13 cellular contexts compared by ENCODE assay signal in genomic region chr3:123385981-123386380, GRCh38.
DNase-seq lines count a peak whose midpoint lies in the region; ATAC-seq and TF ChIP-seq lines count a peak whose summit lies in the region.
"Had no signal": no experiment of that assay in that cellular context is flagged by ENCODE, and none has a peak within 500 bp of the region (broad histone marks: within the 10 kb centered on the region; RNA-seq: fewer than 3 reads in every experiment).

No MANE protein-coding gene starts in this region.

- no peak overlapping the region for H3K27ac Mint-ChIP-seq in HFFc6

- peak overlapping the region; percentile 58 to 68 for H3K9ac ChIP-seq in stomach smooth muscle (ENCODE audit: low read length in 2 of 2)

- H3K4me1 Mint-ChIP-seq in HFFc6 (ENCODE audit: low read depth): peaks cover 57% of the 10 kb centered on the region

- H3K4me3 ChIP-seq in ascending aorta (peak overlapping the region in 1 of 2 donors; percentile 12), left ventricle myocardium inferior (peak overlapping the region; percentile 55), stomach smooth muscle (ENCODE audit: low read length in 2 of 2) (peak overlapping the region; percentile 10 to 35)

- H3K27ac ChIP-seq in ascending aorta: peak overlapping the region; percentile 90 to 93
- peak overlapping the region; percentile 89 for H3K27ac ChIP-seq in left ventricle myocardium inferior (replicated peaks)
- peak overlapping the region; percentile 96 for H3K27ac ChIP-seq in stomach smooth muscle (ENCODE audit: low read length)

- no peaks in the 10 kb centered on the region for H3K36me3 Mint-ChIP-seq in HFFc6 (ENCODE audit: low read depth)

- H3K9me3 ChIP-seq in ascending aorta: no peaks in the 10 kb centered on the region
- no peaks in the 10 kb centered on the region for H3K9me3 ChIP-seq in left ventricle myocardium inferior (replicated peaks)
- H3K9me3 ChIP-seq in stomach smooth muscle (ENCODE audit: control insufficient read depth in 2 of 2, low read length in 2 of 2): no peaks in the 10 kb centered on the region

- no peaks in the 10 kb centered on the region for H3K9me3 Mint-ChIP-seq in HFFc6

- no peaks in the 10 kb centered on the region for H3K36me3 ChIP-seq in ascending aorta
- no peaks in the 10 kb centered on the region for H3K36me3 ChIP-seq in left ventricle myocardium inferior
- H3K36me3 ChIP-seq in stomach smooth muscle (ENCODE audit: control insufficient read depth in 2 of 2, insufficient read depth in 2 of 2, low read length in 2 of 2): peaks cover 0 to 2% of the 10 kb centered on the region in 2 donors

- H3K27me3 Mint-ChIP-seq in HFFc6 (ENCODE audit: insufficient read depth): peaks cover 22% of the 10 kb centered on the region

- no peak overlapping the region for H3K4me3 Mint-ChIP-seq in HFFc6

- TF ChIP-seq CTCF in HFFc6 (IDR thresholded peaks at IDR 0.05) (no peak), ascending aorta (IDR thresholded peaks at IDR 0.05) (no peak), left ventricle myocardium inferior (IDR thresholded peaks at IDR 0.05; ENCODE audit: borderline replicate concordance) (no peak)

- intact Hi-C loops in ascending aorta (cut with DNase I) (loop anchor here (2.0 to 10.0 kb wide), 4 partner anchors 19 to 1669 kb away; partner anchors contain the start of genes ADCY5 and HEG1), left ventricle myocardium inferior (cut with micrococcal nuclease) (no loop called here)

- H3K4me1 ChIP-seq in ascending aorta (peaks cover 16 to 65% of the 10 kb centered on the region in 2 donors), left ventricle myocardium inferior (peaks cover 100% of the 10 kb centered on the region), stomach smooth muscle (ENCODE audit: control insufficient read depth, insufficient read depth, low read length) (peaks cover 94% of the 10 kb centered on the region)

- DNase-seq in HFFc6 (peak; percentile 27), ascending aorta (ENCODE audit: low spot score in 2 of 2) (peak in 1 of 2 donors; percentile 79), left ventricle myocardium inferior (peak; percentile 52), COLO668 (lab: John Stamatoyannopoulos, UW; ENCODE audit: unreplicated experiment) (no peak), NCI-H2107 treated with DMSO at 0.1 percent for 48 hours (lab: John Stamatoyannopoulos, UW; ENCODE audit: unreplicated experiment) (no peak)
- no peak for DNase-seq in activated naive CD4-positive, alpha-beta T cell treated with anti-CD3 and anti-CD28 coated beads, Interleukin-2, amount 50 U/mL, for 16 hours
- DNase-seq: activated gamma-delta T cell treated with Interleukin-2 at 50 U/mL for 16 hours, DND-41, NCI-H187 treated with DMSO at 0.1 percent for 48 hours, RPMI8226 had no signal

- ATAC-seq in GM19452 (IDR thresholded peaks at IDR 0.05; ENCODE audit: unreplicated experiment): no peak
- ATAC-seq: activated CD4-positive, CD25-positive, alpha-beta regulatory T cell treated with anti-CD3 and anti-CD28 coated beads, Interleukin-2, amount 50 U/mL, for 24 hours had no signal

- no peaks in the 10 kb centered on the region for H3K27me3 ChIP-seq in ascending aorta
- H3K27me3 ChIP-seq in left ventricle myocardium inferior (ENCODE audit: low read depth): no peaks in the 10 kb centered on the region
- H3K27me3 ChIP-seq in stomach smooth muscle (ENCODE audit: control insufficient read depth in 1 of 2, insufficient read depth in 2 of 2, low read length in 2 of 2): no peaks in the 10 kb centered on the region

Comparison
In these comparisons a context has a peak if more than half of its experiments do, and no peak if none do; other contexts are left out.
1. DNase-seq: peak in HFFc6 (single experiment) and left ventricle myocardium inferior (single experiment); none in COLO668 (single experiment), activated naive CD4-positive, alpha-beta T cell treated with anti-CD3 and anti-CD28 coated beads, Interleukin-2, amount 50 U/mL, for 16 hours (single experiment) and NCI-H2107 treated with DMSO at 0.1 percent for 48 hours (single experiment).
2. Peak in every context shown above with its lines, with median percentiles within 50 percentile points of each other: H3K27ac ChIP-seq.